ENCODE assay signal across 8 cellular contexts in the genomic region with DNA sequence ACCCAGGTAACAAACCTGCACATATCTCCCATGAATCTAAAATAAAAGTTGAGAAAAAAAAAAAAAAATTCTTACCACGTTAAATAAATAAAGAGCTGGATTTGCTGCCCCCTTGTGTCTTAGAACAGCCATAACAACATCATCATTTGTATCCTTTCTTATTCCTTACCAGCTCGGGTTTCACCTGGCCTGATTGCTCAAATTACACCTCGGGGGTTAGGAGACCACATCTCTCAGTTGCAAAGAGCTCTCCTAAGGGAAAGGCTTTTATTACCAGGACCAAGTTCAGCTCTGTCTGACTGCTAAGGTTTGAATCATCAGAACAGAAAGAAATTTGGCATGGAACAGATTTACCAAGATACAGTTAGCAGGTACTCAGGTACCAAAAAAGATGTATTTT. TPM values are rescaled to one million over a fixed set of nuclear protein-coding genes. Genes with fewer than 3 reads are reported as not detected.
DNase-seq lines count a peak whose midpoint lies in the region; ATAC-seq and TF ChIP-seq lines count a peak whose summit lies in the region.

No MANE protein-coding gene starts in this region.

- DNase-seq in Daoy (ENCODE audit: low read depth) (peak; percentile 60), NOMO-1 treated with dmso at 0.1 percent for 144 hours (lab: John Stamatoyannopoulos, UW; ENCODE audit: unreplicated experiment) (peak; percentile 39), left cardiac atrium (no peak), sciatic nerve (ENCODE audit: low spot score) (no peak)
- no peak for DNase-seq in activated naive CD8-positive, alpha-beta T cell treated with anti-CD3 and anti-CD28 coated beads, Interleukin-2, amount 10 ng/mL, durations not matched to agents 7 days and 5 days

- H3K4me1 ChIP-seq in KMS-11 (ENCODE audit: low read depth, poor library complexity, severe bottlenecking), result no peaks in the 10 kb centered on the region

- 0 out of 2 replicates have a peak overlapping the region, but pooled peaks have one; percentile 1 for H2AFZ ChIP-seq in KMS-11 (ENCODE audit: low read depth)

- H4K20me1 ChIP-seq in KMS-11 (ENCODE audit: insufficient read depth), result no peaks in the 10 kb centered on the region

- no peaks in the 10 kb centered on the region for H3K36me3 Mint-ChIP-seq in activated naive CD8-positive, alpha-beta T cell treated with anti-CD3 and anti-CD28 coated beads, Interleukin-2, amount 10 ng/mL, durations not matched to agents 7 days and 5 days

- no peaks in the 10 kb centered on the region for H3K27me3 ChIP-seq in KMS-11 (ENCODE audit: insufficient read depth, low read depth)

- no peak overlapping the region for H3K4me2 ChIP-seq in KMS-11

- peaks cover 46% of the 10 kb centered on the region for H3K27me3 Mint-ChIP-seq in activated naive CD8-positive, alpha-beta T cell treated with anti-CD3 and anti-CD28 coated beads, Interleukin-2, amount 10 ng/mL, durations not matched to agents 7 days and 5 days

- H3K9ac ChIP-seq in KMS-11, result no peak overlapping the region

- intact Hi-C loops in left cardiac atrium (cut with DNase I), result loop anchor here in 1 of 2 donors (10.0 kb wide), 2 partner anchors 50 to 310 kb away; no protein-coding TSS in a partner anchor
- intact Hi-C loops in sciatic nerve (cut with DNase I), result loop anchor here (10.0 kb wide), 1 partner anchor 320 kb away; a partner anchor contains a TSS

- peak; percentile 96 for TF ChIP-seq CTCF in KMS-11 (conservative IDR thresholded peaks at IDR 0.05; ENCODE audit: low read depth, low read length)

- peaks cover 3% of the 10 kb centered on the region for H3K4me1 Mint-ChIP-seq in activated naive CD8-positive, alpha-beta T cell treated with anti-CD3 and anti-CD28 coated beads, Interleukin-2, amount 10 ng/mL, durations not matched to agents 7 days and 5 days

- H3K9me3 Mint-ChIP-seq in activated naive CD8-positive, alpha-beta T cell treated with anti-CD3 and anti-CD28 coated beads, Interleukin-2, amount 10 ng/mL, durations not matched to agents 7 days and 5 days, result no peaks in the 10 kb centered on the region

- no peak overlapping the region for H3K27ac Mint-ChIP-seq in activated naive CD8-positive, alpha-beta T cell treated with anti-CD3 and anti-CD28 coated beads, Interleukin-2, amount 10 ng/mL, durations not matched to agents 7 days and 5 days

- H3K36me3 ChIP-seq in KMS-11 (ENCODE audit: insufficient read depth), result no peaks in the 10 kb centered on the region

- no peak overlapping the region for H3K4me3 ChIP-seq in KMS-11 (IDR thresholded peaks at IDR 0.05; ENCODE audit: insufficient read depth, low read depth, low read length)

- no peak overlapping the region for H3K27ac ChIP-seq in KMS-11

- no peak overlapping the region for H3K4me3 Mint-ChIP-seq in activated naive CD8-positive, alpha-beta T cell treated with anti-CD3 and anti-CD28 coated beads, Interleukin-2, amount 10 ng/mL, durations not matched to agents 7 days and 5 days

- ATAC-seq in activated naive CD8-positive, alpha-beta T cell treated with anti-CD3 and anti-CD28 coated beads, Interleukin-2, amount 10 ng/mL, durations not matched to agents 7 days and 5 days (ENCODE audit: low read depth), result peak; percentile 61
- ATAC-seq in left cardiac atrium, result peak; percentile 27 to 40
- ATAC-seq in sciatic nerve, result peak; percentile 54
- ATAC-seq in GM21390 (IDR thresholded peaks at IDR 0.05; ENCODE audit: unreplicated experiment), result no peak
- no peak for ATAC-seq in GM21717 (IDR thresholded peaks at IDR 0.05; ENCODE audit: unreplicated experiment)

- H3K79me2 ChIP-seq in KMS-11 (ENCODE audit: insufficient read depth, low read depth), result no peaks in the 10 kb centered on the region

- POLR2A ChIA-PET in activated naive CD8-positive, alpha-beta T cell treated with anti-CD3 and anti-CD28 coated beads, Interleukin-2, amount 10 ng/mL, durations not matched to agents 7 days and 5 days (lab: Charles Lee), result interaction anchor here (0.6 to 1.6 kb wide), 7 partner anchors 26 to 381 kb away, joined by 3 to 7 read pairs (median 4); a partner anchor contains a TSS

RNA-seq across cellular contexts. Expression of a gene that starts 25.8 kb away (rescaled TPM):
- total RNA-seq in Daoy (2014; rRNA removed; shearing (Covaris generic)), result 44.2 and 62.6 TPM in 2 replicates
- total RNA-seq in activated naive CD8-positive, alpha-beta T cell treated with anti-CD3 and anti-CD28 coated beads, Interleukin-2, amount 10 ng/mL, durations not matched to agents 7 days and 5 days, result 10 to 100 TPM; 18.8 TPM
- 1 to 10 TPM; 8.2 to 9.0 TPM for total RNA-seq in left cardiac atrium
- 4.7 TPM for total RNA-seq in sciatic nerve

RNA-seq across cellular contexts. Expression of a gene that starts 32.1 kb away (rescaled TPM):
- not detected in 2 replicates for total RNA-seq in Daoy (2014; rRNA removed; shearing (Covaris generic))
- not detected for total RNA-seq in activated naive CD8-positive, alpha-beta T cell treated with anti-CD3 and anti-CD28 coated beads, Interleukin-2, amount 10 ng/mL, durations not matched to agents 7 days and 5 days
- total RNA-seq in left cardiac atrium (not detected), sciatic nerve (not detected)

Comparison
In these comparisons a context has a peak if more than half of its experiments do, and no peak if none do; other contexts are left out.
1. DNase-seq: peak in Daoy (single experiment) and NOMO-1 treated with dmso at 0.1 percent for 144 hours (single experiment); none in activated naive CD8-positive, alpha-beta T cell treated with anti-CD3 and anti-CD28 coated beads, Interleukin-2, amount 10 ng/mL, durations not matched to agents 7 days and 5 days (single experiment), left cardiac atrium (single experiment) and sciatic nerve (single experiment).
2. ATAC-seq: peak in activated naive CD8-positive, alpha-beta T cell treated with anti-CD3 and anti-CD28 coated beads, Interleukin-2, amount 10 ng/mL, durations not matched to agents 7 days and 5 days (single experiment), left cardiac atrium (2 of 2) and sciatic nerve (single experiment); none in GM21390 (single experiment) and GM21717 (single experiment).